Comparison of ENCODE assay signal across 8 cellular contexts in the genomic region with DNA sequence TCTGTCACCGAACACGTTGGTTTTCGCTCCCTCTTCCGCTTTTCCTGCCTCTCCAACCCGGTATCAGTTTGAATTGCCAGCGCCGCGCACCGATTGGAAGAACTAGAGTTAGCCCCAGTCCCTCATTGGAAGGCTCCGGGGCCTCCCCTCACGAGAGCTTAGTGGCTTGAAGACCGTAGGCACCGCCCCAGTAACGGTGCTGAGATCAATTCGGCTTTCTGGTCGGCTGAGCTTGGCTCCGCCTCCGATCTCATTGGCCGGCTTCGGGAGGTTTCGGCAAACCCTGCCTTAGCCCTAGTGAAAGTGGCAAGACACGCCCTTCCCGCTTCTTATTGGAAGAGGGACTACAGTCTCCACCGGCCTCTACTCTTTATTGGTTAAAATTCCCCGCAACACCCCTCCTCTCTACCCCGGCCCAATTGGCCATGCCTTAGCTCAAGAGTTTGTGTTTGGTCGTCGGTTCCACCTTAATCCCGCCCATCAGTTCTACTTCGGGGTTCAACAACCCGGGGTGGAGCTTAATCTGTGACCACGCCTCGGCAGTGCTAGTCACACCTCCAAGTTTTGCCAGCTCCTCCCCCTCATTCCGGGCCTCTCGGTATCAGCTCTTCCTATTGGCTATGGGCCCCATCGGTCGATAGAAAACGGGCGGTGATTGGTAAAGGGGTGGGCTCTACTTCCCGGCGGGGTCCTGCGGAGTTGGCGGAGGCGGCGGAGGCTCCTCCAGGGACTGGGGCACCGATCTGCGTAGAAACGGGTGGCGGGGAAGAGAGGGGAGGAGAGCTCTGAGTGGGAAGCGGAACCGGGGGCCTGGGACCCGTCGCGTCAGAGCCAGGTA. TPM values are rescaled to one million over a fixed set of nuclear protein-coding genes. Genes with fewer than 3 reads are reported as not detected.
DNase-seq lines count a peak whose midpoint lies in the region; ATAC-seq and TF ChIP-seq lines count a peak whose summit lies in the region.
"Not testable (repeated sequence)": the region's sequence is repeated elsewhere in the genome, so short reads cannot be mapped to it uniquely, and the experiment has no call there.

Gene FAM72B, minus strand, starts transcription at position 51 of the 838 bp plus-strand sequence. CDS start 851 bp downstream, outside the sequence.
Gene SRGAP2C, plus strand, starts transcription at position 686 of the 838 bp plus-strand sequence. CDS start 2,472 bp downstream, outside the sequence.

- H3K36me3 Mint-ChIP-seq in endodermal cell (ENCODE audit: low read depth), result not testable (repeated sequence)

- not testable (repeated sequence) for TF ChIP-seq CTCF in endodermal cell (conservative IDR thresholded peaks at IDR 0.05)

- H3K79me1 ChIP-seq in mesendoderm (ENCODE audit: low read length), result not testable (repeated sequence)

- H3K9ac ChIP-seq in NT2/D1 (ENCODE audit: insufficient read length, low read depth), result peak within 1 kb of the TSS; percentile 50
- not testable (repeated sequence) for H3K9ac ChIP-seq in endodermal cell (ENCODE audit: extremely low read depth, low read length, poor library complexity, severe bottlenecking); mesendoderm (ENCODE audit: low read length)

- H4K8ac ChIP-seq in mesendoderm (ENCODE audit: low read depth, low read length), result not testable (repeated sequence)

- peak within 1 kb of the TSS; percentile 60 for H3K56ac ChIP-seq in mesendoderm (ENCODE audit: low read length)

- peak within 1 kb of the TSS; percentile 69 for H3K4me3 Mint-ChIP-seq in endodermal cell

- not testable (repeated sequence) for H3K4me2 ChIP-seq in mesendoderm (ENCODE audit: low read length)

- not testable (repeated sequence) for H2BK120ac ChIP-seq in mesendoderm (ENCODE audit: low read depth, low read length)

- H2BK5ac ChIP-seq in mesendoderm (ENCODE audit: low read length), result not testable (repeated sequence)

- not testable (repeated sequence) for H3K27me3 ChIP-seq in NT2/D1 (ENCODE audit: insufficient read depth, insufficient read length); endodermal cell (ENCODE audit: control insufficient read depth, insufficient read depth, low read length, poor library complexity, severe bottlenecking); mesendoderm (ENCODE audit: insufficient read depth, low read length, poor library complexity)

- H3K27ac Mint-ChIP-seq in endodermal cell, result peak within 1 kb of the TSS; percentile 84

- not testable (repeated sequence) for H2AK5ac ChIP-seq in mesendoderm (ENCODE audit: low read length)

- not testable (repeated sequence) for H3K9me3 ChIP-seq in NT2/D1 (ENCODE audit: insufficient read depth, low read length); endodermal cell (ENCODE audit: control insufficient read depth, low read length)

- 0% methylated on average over 3 to 29 of the region's 54 CpGs for WGBS in endodermal cell (ENCODE audit: insufficient coverage in 1 of 2, insufficient read length in 1 of 2), 2 experiments
- WGBS in mesendoderm (ENCODE audit: extremely low coverage, insufficient coverage, low lambda C conversion rate), result no CpG with 5 or more reads among the region's 54 CpGs

- not testable (repeated sequence) for H3K4ac ChIP-seq in mesendoderm (ENCODE audit: low read depth, low read length)

- H3K9me3 Mint-ChIP-seq in endodermal cell, result not testable (repeated sequence)

- H3K23ac ChIP-seq in mesendoderm (ENCODE audit: low read length), result not testable (repeated sequence)

- not testable (repeated sequence) for H4K5ac ChIP-seq in mesendoderm (ENCODE audit: low read length)

- H3K4me1 Mint-ChIP-seq in endodermal cell, result not testable (repeated sequence)

- ATAC-seq in GM21515 (IDR thresholded peaks at IDR 0.05; ENCODE audit: unreplicated experiment), result peak; percentile 86

- not testable (repeated sequence) for H3K36me3 ChIP-seq in NT2/D1 (ENCODE audit: insufficient read depth, insufficient read length, low read length); endodermal cell (ENCODE audit: control insufficient read depth, insufficient read depth, low read length); mesendoderm (ENCODE audit: control insufficient read depth, insufficient read depth, low read length)

- DNase-seq in COR-L47 (lab: John Stamatoyannopoulos, UW), result peak; percentile 98
- DNase-seq in HUDEP-2 (lab: John Stamatoyannopoulos, UW; ENCODE audit: unreplicated experiment in 76 of 76), result peak in 74 of 76 experiments; percentile 68 to 99 (median 92)
- peak; percentile 96 for DNase-seq in NT2/D1 (ENCODE audit: low read depth, low spot score)
- peak; percentile 51 to 76 (median 54) for DNase-seq in activated CD8-positive, alpha-beta memory T cell treated with anti-CD3 and anti-CD28 coated beads for 48 hours (ENCODE audit: low read depth in 2 of 3, low spot score in 2 of 3)
- DNase-seq in endodermal cell, result peak; percentile 97
- peak; percentile 100 for DNase-seq in mesendoderm
- DNase-seq in stimulated activated CD8-positive, alpha-beta memory T cell treated with anti-CD3 and anti-CD28 coated beads, Interleukin-15, amount 100 ng/mL, for 24 hours (ENCODE audit: low read depth), result peak; percentile 48

- H3K4me1 ChIP-seq in NT2/D1 (ENCODE audit: insufficient read depth, insufficient read length); endodermal cell (ENCODE audit: control insufficient read depth, insufficient read depth, low read length); mesendoderm (ENCODE audit: control insufficient read depth, low read depth, low read length): not testable (repeated sequence)

- not testable (repeated sequence) for H3K27ac ChIP-seq in endodermal cell (ENCODE audit: low read depth, low read length); mesendoderm (ENCODE audit: low read depth, low read length)

- H3K4me3 ChIP-seq in NT2/D1 (ENCODE audit: insufficient read length, low read depth) (peak within 1 kb of the TSS; percentile 31), endodermal cell (ENCODE audit: low read length) (peak within 1 kb of the TSS; percentile 56)
- not testable (repeated sequence) for H3K4me3 ChIP-seq in mesendoderm (ENCODE audit: low read length)

- not testable (repeated sequence) for H3K79me2 ChIP-seq in mesendoderm (ENCODE audit: control insufficient read depth, insufficient read depth, low read length)

- H3K27me3 Mint-ChIP-seq in endodermal cell (ENCODE audit: insufficient read depth), result not testable (repeated sequence)

- not testable (repeated sequence) for H3K18ac ChIP-seq in mesendoderm (ENCODE audit: low read length)

- H2BK15ac ChIP-seq in mesendoderm (replicated peaks; ENCODE audit: low read depth), result not testable (repeated sequence)

RNA-seq across cellular contexts. Expression of gene FAM72B, which starts in this region (rescaled TPM):
- 10 to 100 TPM in 1 of 2 donors, 1 to 10 TPM in 1; 7.0 to 14.1 TPM for total RNA-seq in endodermal cell
- polyA plus RNA-seq in endodermal cell (2013, experiment 1 of 2), result 18.5 TPM
- polyA plus RNA-seq in endodermal cell (2013, experiment 2 of 2), result 16.9 TPM
- polyA plus RNA-seq in mesendoderm (2013, experiment 1 of 2), result 12.7 TPM
- 12.4 TPM for polyA plus RNA-seq in mesendoderm (2013, experiment 2 of 2)

RNA-seq across cellular contexts. Expression of gene SRGAP2C, which starts in this region (rescaled TPM):
- total RNA-seq in endodermal cell, result 10 to 100 TPM; 42.4 to 56.0 TPM
- 18.2 TPM for polyA plus RNA-seq in endodermal cell (2013, experiment 1 of 2)
- polyA plus RNA-seq in endodermal cell (2013, experiment 2 of 2), result 19.4 TPM
- 7.5 TPM for polyA plus RNA-seq in mesendoderm (2013, experiment 1 of 2)
- polyA plus RNA-seq in mesendoderm (2013, experiment 2 of 2), result 7.3 TPM

Comparison
In these comparisons a context has a peak if more than half of its experiments do, and no peak if none do; other contexts are left out.
1. DNase-seq: peak in every context shown above with its lines; median percentile 100 in mesendoderm; 98 in COR-L47; 97 in endodermal cell; 96 in NT2/D1; 92 in HUDEP-2; 54 in activated CD8-positive, alpha-beta memory T cell treated with anti-CD3 and anti-CD28 coated beads for 48 hours; 48 in stimulated activated CD8-positive, alpha-beta memory T cell treated with anti-CD3 and anti-CD28 coated beads, Interleukin-15, amount 100 ng/mL, for 24 hours.